ENCODE assay signal across 10 cellular contexts in genomic region chr10:103238506-103239252, GRCh38. TPM values are rescaled to one million over a fixed set of nuclear protein-coding genes. Genes with fewer than 3 reads are reported as not detected.
DNase-seq lines count a peak whose midpoint lies in the region; ATAC-seq and TF ChIP-seq lines count a peak whose summit lies in the region.
"Had no signal": no experiment of that assay in that cellular context is flagged by ENCODE, and none has a peak within 500 bp of the region (broad histone marks: within the 10 kb centered on the region; RNA-seq: fewer than 3 reads in every experiment).

No MANE protein-coding gene starts in this region.

- no peak overlapping the region for H3K4me3 Mint-ChIP-seq in osteocyte (ENCODE audit: unreplicated experiment)

- H3K9me3 Mint-ChIP-seq in osteocyte (ENCODE audit: unreplicated experiment): no peaks in the 10 kb centered on the region

- DNase-seq in ELR (ENCODE audit: low read depth) (peak; percentile 64), RWPE1 (ENCODE audit: low spot score) (peak; percentile 51), fibroblast of mammary gland (ENCODE audit: low read depth) (peak; percentile 55), osteocyte (ENCODE audit: extremely low spot score, unreplicated experiment) (no peak), SKM-1 (lab: John Stamatoyannopoulos, UW; ENCODE audit: unreplicated experiment) (no peak), NCI-H2081 treated with DMSO at 0.1 percent for 48 hours (lab: John Stamatoyannopoulos, UW) (no peak)
- DNase-seq: activated T-cell treated with anti-CD3 and anti-CD28 coated beads for 4 hours, Karpas-422 had no signal

- POLR2A ChIA-PET in RWPE1 (lab: Yijun Ruan, JAX; ENCODE audit: low non-redundant PET): interaction anchor here (0.6 to 2.3 kb wide), 2 partner anchors 46 to 49 kb away, joined by 9 read pairs; partner anchors contain the start of gene NT5C2

- H3K36me3 Mint-ChIP-seq in osteocyte (ENCODE audit: unreplicated experiment): no peaks in the 10 kb centered on the region

- no peak for ATAC-seq in HG03439 (IDR thresholded peaks at IDR 0.05; ENCODE audit: unreplicated experiment)
- no peak for ATAC-seq in HG02884 (IDR thresholded peaks at IDR 0.05; ENCODE audit: unreplicated experiment)

- H3K27me3 Mint-ChIP-seq in osteocyte (ENCODE audit: unreplicated experiment): no peaks in the 10 kb centered on the region

- TF ChIP-seq CTCF in RWPE1 (conservative IDR thresholded peaks at IDR 0.05; ENCODE audit: low read depth): no peak
- TF ChIP-seq CTCF in fibroblast of mammary gland (conservative IDR thresholded peaks at IDR 0.05; ENCODE audit: control insufficient read depth, insufficient read depth, low read depth, low read length): peak; percentile 48
- peak; percentile 50 for TF ChIP-seq CTCF in osteocyte (IDR thresholded peaks at IDR 0.05)

- CTCF ChIA-PET in RWPE1 (lab: Yijun Ruan, JAX): interaction anchor here (0.6 to 0.8 kb wide), 5 partner anchors 9 to 1588 kb away, joined by 3 to 6 read pairs (median 3); partner anchors contain the start of gene NT5C2

- H3K27ac Mint-ChIP-seq in osteocyte (ENCODE audit: unreplicated experiment): no peak overlapping the region

- no peak overlapping the region for H3K4me3 ChIP-seq in fibroblast of mammary gland (ENCODE audit: control insufficient read depth, low read depth, low read length)

- H3K4me1 Mint-ChIP-seq in osteocyte (ENCODE audit: unreplicated experiment): peaks cover 22% of the 10 kb centered on the region

- H3K27ac ChIP-seq in RWPE1: no peak overlapping the region

RNA-seq across cellular contexts. Expression of gene RPEL1, which starts 7.0 kb away (rescaled TPM):
- total RNA-seq in osteocyte: not detected in 2 replicates

RNA-seq across cellular contexts. Expression of gene INA, which starts 38.3 kb away (rescaled TPM):
- total RNA-seq in osteocyte: 2.4 and 2.5 TPM in 2 replicates

RNA-seq across cellular contexts. Expression of gene NT5C2, which starts 45.6 kb away (rescaled TPM):
- total RNA-seq in osteocyte: 64.0 and 68.2 TPM in 2 replicates

Comparison
In these comparisons a context has a peak if more than half of its experiments do, and no peak if none do; other contexts are left out.
1. DNase-seq: peak in ELR (single experiment), RWPE1 (single experiment) and fibroblast of mammary gland (single experiment); none in osteocyte (single experiment), SKM-1 (single experiment) and NCI-H2081 treated with DMSO at 0.1 percent for 48 hours (single experiment).